Comparison of ENCODE assay signal across 9 cellular contexts in the genomic region with DNA sequence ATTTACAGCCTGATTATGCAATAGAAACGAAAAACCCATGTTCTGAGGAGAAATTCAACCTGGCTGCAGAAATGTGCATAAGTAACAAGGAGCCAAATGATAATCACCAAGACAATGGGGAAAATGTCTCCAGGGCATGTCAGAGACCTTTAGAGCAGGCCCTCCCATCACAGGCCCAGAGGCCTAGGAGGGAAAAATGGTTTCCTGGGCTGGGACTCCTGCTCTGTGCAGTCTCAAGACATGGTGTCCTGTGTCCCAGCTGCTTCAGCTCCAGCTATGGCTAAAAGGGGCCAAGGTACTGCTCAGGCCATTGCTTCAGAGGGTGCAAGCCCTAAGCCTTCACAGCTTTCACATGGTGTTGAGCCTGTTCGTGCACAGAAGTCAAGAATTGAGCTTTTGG.
"Had no signal": no experiment of that assay in that cellular context is flagged by ENCODE, and none has a peak within 500 bp of the region (broad histone marks: within the 10 kb centered on the region; RNA-seq: fewer than 3 reads in every experiment).

No MANE protein-coding gene starts in this region.

- H3K4me3 ChIP-seq: K562 had no signal

- H3K36me3 Mint-ChIP-seq: IgD-negative memory B cell had no signal

- H3K9ac ChIP-seq: KMS-11 had no signal

- H3K27ac Mint-ChIP-seq: IgD-negative memory B cell had no signal

- H3K27me3 Mint-ChIP-seq: IgD-negative memory B cell had no signal

- H3K4me1 Mint-ChIP-seq: IgD-negative memory B cell had no signal

- ATAC-seq: HepG2, K562 had no signal

- DNase-seq: IMR-90, KBM-7, KG1 had no signal

- FAIRE-seq: HepG2, HTR-8/SVneo, K562 had no signal

- H3K4me3 Mint-ChIP-seq: IgD-negative memory B cell had no signal

- H3K27ac ChIP-seq: HL-60, KMS-11 had no signal

- H3K4me2 ChIP-seq: KMS-11 had no signal
